9 cellular contexts compared by ENCODE assay signal in the genomic region with DNA sequence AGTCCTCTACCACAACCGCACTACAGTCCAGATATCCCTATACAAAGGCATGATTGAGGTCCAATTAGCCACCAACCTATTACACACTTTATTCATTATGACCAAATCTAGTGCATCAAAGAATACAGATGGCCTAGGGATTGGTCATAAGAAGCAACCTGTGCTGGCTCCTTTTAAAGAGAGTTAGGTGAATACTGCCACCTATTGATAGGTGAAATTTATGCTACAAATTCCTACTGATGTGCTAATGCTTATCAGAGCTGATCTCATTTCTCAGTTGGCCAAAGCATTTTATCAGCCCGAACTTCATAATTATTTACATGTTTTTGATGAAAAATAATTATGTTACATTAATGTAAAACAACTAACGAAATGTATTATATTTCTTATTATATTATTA.
A peak's percentile ranks its signal among the peaks of the same experiment; 100 is the strongest.
DNase-seq lines count a peak whose midpoint lies in the region; ATAC-seq and TF ChIP-seq lines count a peak whose summit lies in the region.
"Had no signal": no experiment of that assay in that cellular context is flagged by ENCODE, and none has a peak within 500 bp of the region (broad histone marks: within the 10 kb centered on the region; RNA-seq: fewer than 3 reads in every experiment).

No MANE protein-coding gene starts in this region.

- H3K4me3 ChIP-seq in astrocyte of the cerebellum (ENCODE audit: low read depth, low read length) (no peak overlapping the region), tibial artery (no peak overlapping the region)

- H3K27ac ChIP-seq in tibial artery, result no peak overlapping the region

- H3K9me3 ChIP-seq in tibial artery, result no peaks in the 10 kb centered on the region

- in situ Hi-C loops in astrocyte of the cerebellum (cut with HindIII; ENCODE audit: low sequenced_read_pairs), result no loop called here

- no peaks in the 10 kb centered on the region for H3K4me1 ChIP-seq in tibial artery

- H3K27me3 ChIP-seq in tibial artery, result no peaks in the 10 kb centered on the region

- intact Hi-C loops in posterior vena cava (cut with DNase I) (no loop called here), tibial artery (cut with DNase I; ENCODE audit: low total_unique reads) (no loop called here)

- peak; percentile 71 for ATAC-seq in HG02623 (IDR thresholded peaks at IDR 0.05; ENCODE audit: unreplicated experiment)

- TF ChIP-seq CTCF in astrocyte of the cerebellum (IDR thresholded peaks at IDR 0.05; ENCODE audit: low read depth, low read length, missing control alignments) (peak; percentile 60), tibial artery (IDR thresholded peaks at IDR 0.05) (peak in 1 of 2 experiments; percentile 22)

- no peaks in the 10 kb centered on the region for H3K36me3 ChIP-seq in tibial artery

- peak; percentile 76 for DNase-seq in EL
- DNase-seq in NCI-H2227 (lab: John Stamatoyannopoulos, UW; ENCODE audit: unreplicated experiment), result peak; percentile 64
- peak; percentile 51 for DNase-seq in astrocyte of the cerebellum (ENCODE audit: low read depth)
- peak; percentile 45 for DNase-seq in kidney glomerular epithelial cell (lab: John Stamatoyannopoulos, UW)
- no peak for DNase-seq in posterior vena cava (ENCODE audit: low spot score)
- no peak for DNase-seq in tibial artery
- no peak for DNase-seq in activated T-cell treated with anti-CD3 and anti-CD28 coated beads, Interleukin-2, amount 50 U/mL, for 48 hours
- DNase-seq: right cardiac atrium had no signal

Comparison
In these comparisons a context has a peak if more than half of its experiments do, and no peak if none do; other contexts are left out.
1. DNase-seq: peak in EL (single experiment), NCI-H2227 (single experiment), astrocyte of the cerebellum (single experiment) and kidney glomerular epithelial cell (single experiment); none in posterior vena cava (single experiment), tibial artery (0 of 2) and activated T-cell treated with anti-CD3 and anti-CD28 coated beads, Interleukin-2, amount 50 U/mL, for 48 hours (0 of 2).